Comparison of ENCODE assay signal across 16 cellular contexts in the genomic region with DNA sequence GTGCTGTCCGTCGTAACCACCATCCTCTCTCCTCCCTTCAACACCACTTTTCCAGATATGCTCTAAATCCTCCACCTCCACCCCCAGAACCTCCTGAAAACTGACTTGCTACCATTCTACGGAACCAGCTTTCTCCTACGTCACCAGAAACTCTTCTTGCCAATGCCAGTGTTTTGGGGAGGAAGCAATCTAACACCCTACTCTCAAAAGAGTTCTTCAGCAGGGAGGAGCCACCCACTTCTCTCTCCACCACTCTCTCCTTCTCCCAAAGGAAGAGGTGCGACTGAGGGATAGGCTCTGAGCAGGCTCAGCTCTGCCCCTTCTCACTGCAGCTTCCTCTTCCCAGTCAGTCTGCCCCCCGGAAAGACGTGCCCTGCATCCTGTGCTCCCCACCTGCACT. TPM values are rescaled to one million over a fixed set of nuclear protein-coding genes. Genes with fewer than 3 reads are reported as not detected.
DNase-seq lines count a peak whose midpoint lies in the region; ATAC-seq and TF ChIP-seq lines count a peak whose summit lies in the region.
"Had no signal": no experiment of that assay in that cellular context is flagged by ENCODE, and none has a peak within 500 bp of the region (broad histone marks: within the 10 kb centered on the region; RNA-seq: fewer than 3 reads in every experiment).

No MANE protein-coding gene starts in this region.

- no peaks in the 10 kb centered on the region for H3K9me3 ChIP-seq in IMR-90 (ENCODE audit: control insufficient read depth, insufficient read depth, low read length)
- no peaks in the 10 kb centered on the region for H3K9me3 ChIP-seq in neutrophil
- H3K9me3 ChIP-seq: heart right ventricle had no signal

- H2BK15ac ChIP-seq in IMR-90 (ENCODE audit: low read depth, low read length): peak overlapping the region; percentile 51; the same call in 2 of the 3 replicates

- BruUV-seq in IMR-90 (replicated peaks; lab: Mats Ljungman, UMichigan): no TSS peak

- POLR2A ChIA-PET in IMR-90 (lab: Charles Lee; ENCODE audit: unreplicated experiment): interaction anchor here (0.6 to 1.9 kb wide), 3 partner anchors 36 to 62 kb away, joined by 3 to 7 read pairs (median 3); a partner anchor contains a TSS

- H4K8ac ChIP-seq in IMR-90 (ENCODE audit: low read depth in 2 of 2, low read length in 2 of 2): peak overlapping the region in 1 of 2 experiments; percentile 67; a peak in 1 of 4 replicates

- peak overlapping the region; percentile 74 for H3K4ac ChIP-seq in IMR-90 (ENCODE audit: low read depth, low read length)

- dilution Hi-C loops in IMR-90 (cut with HindIII; ENCODE audit: low sequenced_read_pairs, unreplicated experiment): no loop called here

- TF ChIP-seq RAD21 in IMR-90 (IDR thresholded peaks at IDR 0.05; ENCODE audit: low read length): no peak

- H3K9me3 Mint-ChIP-seq in dendritic cell treated with granulocyte-macrophage colony-stimulating factor and Interleukin-4, amounts not matched to agents 40 ng/mL and 50 ng/mL, for 4 days: no peaks in the 10 kb centered on the region

- H3K79me2 ChIP-seq in ACC112 (ENCODE audit: control insufficient read depth, insufficient read depth, low read length, unreplicated experiment): no peaks in the 10 kb centered on the region

- H3K4me3 ChIP-seq in ACC112 (ENCODE audit: low read depth, low read length): no peak overlapping the region
- no peak overlapping the region for H3K4me3 ChIP-seq in IMR-90 (ENCODE audit: insufficient read depth, low read depth, low read length)
- H3K4me3 ChIP-seq in neutrophil (ENCODE audit: low read depth in 1 of 2, low read length in 1 of 2): no peak overlapping the region
- H3K4me3 ChIP-seq: heart right ventricle had no signal

- peaks cover 44% of the 10 kb centered on the region for H3K4me1 Mint-ChIP-seq in dendritic cell treated with granulocyte-macrophage colony-stimulating factor and Interleukin-4, amounts not matched to agents 40 ng/mL and 50 ng/mL, for 4 days (ENCODE audit: low read depth)

- H3K27ac ChIP-seq in ACC112 (ENCODE audit: low read depth, low read length) (peak overlapping the region; percentile 95), IMR-90 (ENCODE audit: insufficient read depth, low read length) (no peak overlapping the region), neutrophil (peak overlapping the region; percentile 74)
- H3K27ac ChIP-seq: VCaP had no signal

- peak overlapping the region; percentile 13; the same call in 1 of the 2 replicates for H3K23ac ChIP-seq in IMR-90 (ENCODE audit: low read depth, low read length)

- no peak overlapping the region; the same call in 1 of the 2 replicates for H3K56ac ChIP-seq in IMR-90 (ENCODE audit: extremely low read depth, insufficient read depth, low read length)

- H2BK5ac ChIP-seq in IMR-90 (ENCODE audit: low read depth, low read length, poor library complexity, severe bottlenecking): peak overlapping the region; percentile 24

- peak overlapping the region; percentile 22 for H2BK20ac ChIP-seq in IMR-90 (ENCODE audit: low read depth, low read length)

- H3K18ac ChIP-seq in IMR-90 (ENCODE audit: low read depth, low read length): no peak overlapping the region

- no peak for TF ChIP-seq CTCF in IMR-90 (conservative IDR thresholded peaks at IDR 0.05; ENCODE audit: low read depth, low read length)
- TF ChIP-seq CTCF in neutrophil (IDR thresholded peaks at IDR 0.05): no peak

- no peak for ATAC-seq in IMR-90 (ENCODE audit: low read depth)
- ATAC-seq in GM21528 (IDR thresholded peaks at IDR 0.05; ENCODE audit: low FRiP score, unreplicated experiment): no peak
- no peak for ATAC-seq in GM18909 (IDR thresholded peaks at IDR 0.05; ENCODE audit: poor library complexity, unreplicated experiment)
- no peak for ATAC-seq in HG02642 (IDR thresholded peaks at IDR 0.05; ENCODE audit: poor library complexity, unreplicated experiment)

- peaks cover 44% of the 10 kb centered on the region for H3K4me1 ChIP-seq in ACC112 (ENCODE audit: control insufficient read depth, insufficient read depth, low read length, unreplicated experiment)
- peaks cover 21% of the 10 kb centered on the region for H3K4me1 ChIP-seq in IMR-90 (ENCODE audit: control insufficient read depth, insufficient read depth, low read length)
- peaks cover 51 to 53% of the 10 kb centered on the region in 2 experiments for H3K4me1 ChIP-seq in neutrophil (ENCODE audit: control insufficient read depth in 1 of 2, insufficient read depth in 1 of 2, low read depth in 1 of 2, low read length in 1 of 2)

- H4K91ac ChIP-seq in IMR-90 (ENCODE audit: insufficient read depth, low read depth, low read length): peak overlapping the region; percentile 61; the same call in 1 of the 2 replicates

- no peak for DNase-seq in IMR-90
- DNase-seq in iPS-NIHi7 (ENCODE audit: extremely low spot score): no peak

- no peak overlapping the region for H3K4me2 ChIP-seq in IMR-90 (ENCODE audit: low read depth, low read length)

- peaks cover 5% of the 10 kb centered on the region for H3K27me3 Mint-ChIP-seq in dendritic cell treated with granulocyte-macrophage colony-stimulating factor and Interleukin-4, amounts not matched to agents 40 ng/mL and 50 ng/mL, for 4 days
- H3K27me3 Mint-ChIP-seq: activated naive CD8-positive, alpha-beta T cell; progenitor cell of endocrine pancreas had no signal

- H3K27ac Mint-ChIP-seq in dendritic cell treated with granulocyte-macrophage colony-stimulating factor and Interleukin-4, amounts not matched to agents 40 ng/mL and 50 ng/mL, for 4 days: peak overlapping the region; percentile 62
- H3K27ac Mint-ChIP-seq: progenitor cell of endocrine pancreas had no signal

- H3K4me3 Mint-ChIP-seq in dendritic cell treated with granulocyte-macrophage colony-stimulating factor and Interleukin-4, amounts not matched to agents 40 ng/mL and 50 ng/mL, for 4 days: no peak overlapping the region
- H3K4me3 Mint-ChIP-seq: activated CD8-positive, alpha-beta memory T cell treated with anti-CD3 and anti-CD28 coated beads, Interleukin-2, amount 10 ng/mL, durations not matched to agents 7 days and 5 days; activated naive CD8-positive, alpha-beta T cell had no signal

- H3K27me3 ChIP-seq in ACC112 (ENCODE audit: insufficient read depth, low read length): no peaks in the 10 kb centered on the region
- H3K27me3 ChIP-seq in IMR-90 (ENCODE audit: control insufficient read depth, insufficient read depth, low read length): no peaks in the 10 kb centered on the region
- H3K27me3 ChIP-seq in neutrophil: no peaks in the 10 kb centered on the region
- H3K27me3 ChIP-seq: heart right ventricle had no signal

- peaks cover 0 to 22% of the 10 kb centered on the region in 2 experiments; a peak in 2 of 4 replicates for H3K79me1 ChIP-seq in IMR-90 (ENCODE audit: low read depth in 1 of 2, low read length in 2 of 2)

- H3K9ac ChIP-seq in IMR-90 (ENCODE audit: low read depth, low read length): no peak overlapping the region

- H2BK120ac ChIP-seq in IMR-90 (ENCODE audit: low read depth, low read length): peak overlapping the region; percentile 94

- peaks cover 22% of the 10 kb centered on the region for H3K9me1 ChIP-seq in IMR-90 (ENCODE audit: insufficient read depth, low read length)

- no peak for TF ChIP-seq POLR2A in IMR-90 (IDR thresholded peaks at IDR 0.05; ENCODE audit: low read depth, low read length)

- in situ Hi-C loops in IMR-90 (cut with MboI; ENCODE audit: low sequenced_read_pairs): no loop called here

- H2AFZ ChIP-seq in ACC112 (ENCODE audit: low read length, unreplicated experiment) (no peak overlapping the region), IMR-90 (replicated peaks; ENCODE audit: low read length, poor library complexity) (peak overlapping the region; percentile 78)

- H2AK9ac ChIP-seq in IMR-90 (replicated peaks; ENCODE audit: low read depth, low read length, poor library complexity): peak overlapping the region; percentile 90

- intact Hi-C loops in IMR-90 (cut with micrococcal nuclease): loop anchor here (1.0 to 2.0 kb wide), 8 partner anchors 41 to 178 kb away; a partner anchor contains a TSS
- intact Hi-C loops in dendritic cell treated with granulocyte-macrophage colony-stimulating factor and Interleukin-4, amounts not matched to agents 40 ng/mL and 50 ng/mL, for 4 days (cut with micrococcal nuclease): loop anchor here (2.0 kb wide), 2 partner anchors 45 to 177 kb away; a partner anchor contains a TSS

- H3K14ac ChIP-seq in IMR-90 (replicated peaks; ENCODE audit: low read depth, low read length): peak overlapping the region; percentile 34; the same call in 1 of the 2 replicates

- CTCF ChIA-PET in IMR-90 (lab: Yijun Ruan, JAX): interaction anchor here (1.0 to 2.3 kb wide), 10 partner anchors 21 to 88 kb away, joined by 3 to 16 read pairs (median 4); a partner anchor contains a TSS

- H3K36me3 Mint-ChIP-seq in dendritic cell treated with granulocyte-macrophage colony-stimulating factor and Interleukin-4, amounts not matched to agents 40 ng/mL and 50 ng/mL, for 4 days (ENCODE audit: low read depth): no peaks in the 10 kb centered on the region
- H3K36me3 Mint-ChIP-seq: activated CD8-positive, alpha-beta memory T cell treated with anti-CD3 and anti-CD28 coated beads, Interleukin-2, amount 10 ng/mL, durations not matched to agents 7 days and 5 days; activated naive CD8-positive, alpha-beta T cell had no signal

- H4K5ac ChIP-seq in IMR-90 (ENCODE audit: low read depth, low read length): no peak overlapping the region

- H2AK5ac ChIP-seq in IMR-90 (ENCODE audit: low read depth, low read length): peak overlapping the region; percentile 90

- H4K20me1 ChIP-seq in IMR-90 (ENCODE audit: insufficient read depth, low read length): no peaks in the 10 kb centered on the region

- H3K36me3 ChIP-seq in ACC112 (ENCODE audit: insufficient read depth, low read length) (no peaks in the 10 kb centered on the region), IMR-90 (ENCODE audit: control insufficient read depth, insufficient read depth, low read length) (no peaks in the 10 kb centered on the region), neutrophil (no peaks in the 10 kb centered on the region)
- H3K36me3 ChIP-seq: heart right ventricle had no signal

- no CpG with 5 or more reads among the region's 7 CpGs for WGBS in IMR-90 (ENCODE audit: extremely low coverage in 2 of 2, insufficient read length in 1 of 2), 2 experiments

RNA-seq across cellular contexts. Expression of a gene that starts 6.1 kb away (rescaled TPM):
- total RNA-seq in IMR-90 (2012; rRNA removed): 3.6 and 4.4 TPM in 2 replicates
- polyA plus RNA-seq in IMR-90 (2012; rRNA removed): 7.9 and 9.5 TPM in 2 replicates
- 6.2 and 11.3 TPM in 2 replicates for polyA plus RNA-seq in IMR-90 (2012; cell fraction: cytosol; rRNA removed)
- polyA plus RNA-seq in IMR-90 (2012; cell fraction: nucleus; rRNA removed; ENCODE audit: low replicate concordance): 5.1 TPM in 2 replicates
- total RNA-seq: cerebellum, temporal lobe had no signal

RNA-seq across cellular contexts. Expression of a gene that starts 22.6 kb away (rescaled TPM):
- 1.4 and 2.9 TPM in 2 replicates for total RNA-seq in IMR-90 (2012; rRNA removed)
- polyA plus RNA-seq in IMR-90 (2012; rRNA removed): 4.5 and 6.2 TPM in 2 replicates
- 5.1 and 8.9 TPM in 2 replicates for polyA plus RNA-seq in IMR-90 (2012; cell fraction: cytosol; rRNA removed)
- polyA plus RNA-seq in IMR-90 (2012; cell fraction: nucleus; rRNA removed; ENCODE audit: low replicate concordance): 3.3 and 5.1 TPM in 2 replicates
- total RNA-seq: activated CD8-positive, alpha-beta memory T cell treated with anti-CD3 and anti-CD28 coated beads, Interleukin-2, amount 10 ng/mL, durations not matched to agents 7 days and 5 days; cerebellum; temporal lobe had no signal

RNA-seq across cellular contexts. Expression of a gene that starts 26.1 kb away (rescaled TPM):
- total RNA-seq in IMR-90 (2012; rRNA removed): 5.6 and 7.5 TPM in 2 replicates
- polyA plus RNA-seq in IMR-90 (2012; rRNA removed): 15.0 and 16.6 TPM in 2 replicates
- polyA plus RNA-seq in IMR-90 (2012; cell fraction: cytosol; rRNA removed): 17.1 and 25.7 TPM in 2 replicates
- polyA plus RNA-seq in IMR-90 (2012; cell fraction: nucleus; rRNA removed; ENCODE audit: low replicate concordance): 3.3 and 5.2 TPM in 2 replicates

RNA-seq across cellular contexts. Expression of a gene that starts 31.0 kb away (rescaled TPM):
- total RNA-seq in IMR-90 (2012; rRNA removed): 0.56 TPM in 1 of 2 replicates, not detected in the other
- polyA plus RNA-seq in IMR-90 (2012; rRNA removed): 0.27 and 0.55 TPM in 2 replicates
- 1.1 TPM in 1 of 2 replicates, not detected in the other for polyA plus RNA-seq in IMR-90 (2012; cell fraction: cytosol; rRNA removed)
- not detected in 2 replicates for polyA plus RNA-seq in IMR-90 (2012; cell fraction: nucleus; rRNA removed; ENCODE audit: low replicate concordance)
- total RNA-seq: cerebellum, heart right ventricle, left cardiac atrium, progenitor cell of endocrine pancreas, temporal lobe had no signal
- polyA plus RNA-seq: heart right ventricle had no signal

RNA-seq across cellular contexts. Expression of a gene that starts 35.9 kb away (rescaled TPM):
- total RNA-seq in IMR-90 (2012; rRNA removed): 373 and 555 TPM in 2 replicates
- polyA plus RNA-seq in IMR-90 (2012; rRNA removed): 1,755 and 2,394 TPM in 2 replicates
- polyA plus RNA-seq in IMR-90 (2012; cell fraction: cytosol; rRNA removed): 755 and 1,450 TPM in 2 replicates
- 227 and 313 TPM in 2 replicates for polyA plus RNA-seq in IMR-90 (2012; cell fraction: nucleus; rRNA removed; ENCODE audit: low replicate concordance)
